8 cellular contexts compared by ENCODE assay signal in genomic region chr5:163503106-163504090, GRCh38. TPM values are rescaled to one million over a fixed set of nuclear protein-coding genes. Genes with fewer than 3 reads are reported as not detected.
DNase-seq lines count a peak whose midpoint lies in the region; ATAC-seq, FAIRE-seq and TF ChIP-seq lines count a peak whose summit lies in the region.

No MANE protein-coding gene starts in this region.

- no CpG with 5 or more reads among the region's 18 CpGs for WGBS in trophoblast cell (ENCODE audit: extremely low coverage, insufficient coverage, insufficient read length)

- H3K4ac ChIP-seq in trophoblast cell (ENCODE audit: low read depth, low read length): no peak overlapping the region

- no peak overlapping the region for H3K4me3 ChIP-seq in trophoblast cell (ENCODE audit: low read depth, low read length)

- H2BK120ac ChIP-seq in trophoblast cell (ENCODE audit: insufficient read depth, low read length, poor library complexity): no peak overlapping the region

- H3K36me3 ChIP-seq in trophoblast cell (ENCODE audit: control insufficient read depth in 1 of 2, insufficient read depth in 2 of 2, low read length in 2 of 2): peaks cover 0 to 1% of the 10 kb centered on the region in 2 experiments

- H3K4me1 ChIP-seq in trophoblast cell (ENCODE audit: control insufficient read depth in 1 of 2, insufficient read depth in 2 of 2, low read length in 2 of 2): peaks cover 0 to 3% of the 10 kb centered on the region in 2 experiments

- TF ChIP-seq CTCF in D721Med (IDR thresholded peaks at IDR 0.05; ENCODE audit: insufficient read depth, missing control alignments): peak; percentile 60

- H2BK5ac ChIP-seq in trophoblast cell (ENCODE audit: low read depth, low read length, poor library complexity): no peak overlapping the region

- no peak overlapping the region for H3K18ac ChIP-seq in trophoblast cell (ENCODE audit: low read length)

- peak overlapping the region; percentile 55 for H3K27ac ChIP-seq in trophoblast cell (ENCODE audit: low read depth, low read length)

- no peak overlapping the region for H4K91ac ChIP-seq in trophoblast cell (ENCODE audit: low read depth, low read length)

- DNase-seq in D721Med (ENCODE audit: insufficient read length, low spot score): no peak
- DNase-seq in RPMI8226: peak; percentile 70
- peak in 36 of 56 donors; percentile 1 to 51 (median 18) for DNase-seq in amygdala (lab: John Stamatoyannopoulos, UW)
- peak; percentile 67 for DNase-seq in left cardiac atrium
- peak; percentile 54 to 86 for DNase-seq in trophoblast cell
- no peak for DNase-seq in NCI-H1417 treated with DMSO at 0.1 percent for 48 hours (lab: John Stamatoyannopoulos, UW)

- H3K79me1 ChIP-seq in trophoblast cell (ENCODE audit: low read length): peaks cover 7% of the 10 kb centered on the region

- peak overlapping the region; percentile 78 for H2AFZ ChIP-seq in trophoblast cell (ENCODE audit: insufficient read depth, low read length, poor library complexity)

- H3K9me3 ChIP-seq in trophoblast cell (ENCODE audit: insufficient read depth, low read depth, low read length): no peaks in the 10 kb centered on the region

- H3K27me3 ChIP-seq in trophoblast cell (ENCODE audit: insufficient read depth, low read length): no peaks in the 10 kb centered on the region

- H3K9ac ChIP-seq in trophoblast cell (ENCODE audit: low read length): no peak overlapping the region

- peaks cover 5% of the 10 kb centered on the region for H3K79me2 ChIP-seq in trophoblast cell (ENCODE audit: control insufficient read depth, insufficient read depth, low read length, poor library complexity)

- no peak overlapping the region for H4K12ac ChIP-seq in trophoblast cell (ENCODE audit: low read depth, low read length)

- H2AK5ac ChIP-seq in trophoblast cell (ENCODE audit: low read length): no peak overlapping the region

- H2BK12ac ChIP-seq in trophoblast cell (ENCODE audit: low read length): no peak overlapping the region

- ATAC-seq in HG02759 (IDR thresholded peaks at IDR 0.05; ENCODE audit: unreplicated experiment) (peak; percentile 8), left cardiac atrium (peak; percentile 26 to 29), HG02623 (IDR thresholded peaks at IDR 0.05; ENCODE audit: unreplicated experiment) (no peak)

- FAIRE-seq in D721Med (lab: Jason Lieb, UNC): no peak

- H3K14ac ChIP-seq in trophoblast cell (ENCODE audit: low read length): no peak overlapping the region

- intact Hi-C loops in left cardiac atrium (cut with DNase I): loop anchor here in 1 of 2 donors (5.0 kb wide), 1 partner anchor 41 kb away; the partner anchor contains the start of genes HMMR and NUDCD2

- H4K8ac ChIP-seq in trophoblast cell (ENCODE audit: low read depth, low read length): peak overlapping the region; percentile 61

- H3K23ac ChIP-seq in trophoblast cell (ENCODE audit: low read length): no peak overlapping the region

- H3K4me2 ChIP-seq in trophoblast cell (ENCODE audit: low read length): peak overlapping the region; percentile 75

RNA-seq across cellular contexts. Expression of gene MAT2B, which starts 2.0 kb away (rescaled TPM):
- 10 to 100 TPM; 53.0 to 72.7 TPM for total RNA-seq in left cardiac atrium
- polyA plus RNA-seq in trophoblast cell (2013): 21.8 TPM in 2 replicates

RNA-seq across cellular contexts. Expression of gene HMMR, which starts 43.0 kb away (rescaled TPM):
- total RNA-seq in left cardiac atrium: 1 to 10 TPM in 1 of 2 donors, under 1 TPM in 1; 0.52 to 1.7 TPM
- 33.1 and 37.3 TPM in 2 replicates for polyA plus RNA-seq in trophoblast cell (2013)

RNA-seq across cellular contexts. Expression of gene NUDCD2, which starts 43.5 kb away (rescaled TPM):
- 10 to 100 TPM; 15.7 to 16.4 TPM for total RNA-seq in left cardiac atrium
- polyA plus RNA-seq in trophoblast cell (2013): 10.6 and 11.6 TPM in 2 replicates

Comparison
In these comparisons a context has a peak if more than half of its experiments do, and no peak if none do; other contexts are left out.
1. DNase-seq: peak in RPMI8226 (single experiment), amygdala (36 of 56), left cardiac atrium (single experiment) and trophoblast cell (2 of 2); none in D721Med (single experiment) and NCI-H1417 treated with DMSO at 0.1 percent for 48 hours (single experiment).